ENCODE assay signal across 22 cellular contexts in the genomic region with DNA sequence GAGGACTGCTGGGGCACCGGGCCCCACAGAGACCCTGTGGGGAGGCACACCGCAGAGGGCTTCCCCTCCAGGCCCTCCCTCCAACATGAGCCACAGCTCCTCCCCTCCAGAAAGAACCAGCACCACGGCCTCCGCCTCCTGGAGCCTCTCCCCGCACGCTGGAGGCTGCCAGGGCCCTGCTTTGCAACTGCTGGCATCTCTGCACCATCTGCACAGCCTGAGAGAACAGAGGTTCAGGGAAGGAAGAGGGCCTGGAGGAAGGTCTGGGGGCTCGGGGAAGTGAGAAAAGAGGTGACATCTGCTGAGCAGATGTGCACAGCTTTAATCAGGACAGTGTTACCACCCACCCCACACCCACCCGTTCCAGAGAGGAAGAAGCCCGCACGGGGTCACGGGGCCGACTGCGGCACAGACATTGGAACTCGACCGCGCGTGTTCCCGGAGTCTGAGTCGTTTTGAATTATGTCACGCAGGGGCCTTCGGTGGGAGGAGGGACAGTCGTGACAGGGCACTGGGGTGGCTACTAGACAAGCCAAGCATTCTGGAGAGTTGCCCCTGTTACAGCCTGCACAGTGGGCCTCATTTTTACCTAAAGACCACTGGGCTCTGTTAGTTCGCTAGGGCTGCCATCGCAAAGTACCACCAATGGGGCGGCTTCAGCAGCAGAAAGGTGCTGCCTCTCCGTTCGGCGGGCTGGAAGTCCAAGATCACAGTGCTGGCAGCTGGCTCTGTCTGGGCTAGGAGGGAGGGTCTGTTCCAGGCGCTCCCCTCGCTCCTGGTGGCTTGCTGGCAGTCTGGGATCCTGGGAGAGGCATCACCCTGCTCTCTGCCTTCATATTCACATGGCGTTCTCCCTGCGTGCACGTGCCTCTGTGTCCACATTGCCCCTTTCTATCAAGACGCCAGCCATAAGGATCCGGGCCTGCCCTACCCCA.
DNase-seq lines count a peak whose midpoint lies in the region; ATAC-seq, FAIRE-seq and TF ChIP-seq lines count a peak whose summit lies in the region.
"Had no signal": no experiment of that assay in that cellular context is flagged by ENCODE, and none has a peak within 500 bp of the region (broad histone marks: within the 10 kb centered on the region; RNA-seq: fewer than 3 reads in every experiment).

No MANE protein-coding gene starts in this region.

- no peak for TF ChIP-seq CTCF in WTC11 (IDR thresholded peaks at IDR 0.05)
- no peak for TF ChIP-seq CTCF in neural progenitor cell (IDR thresholded peaks at IDR 0.05)

- no peak for TF ChIP-seq POLR2A in H54 (IDR thresholded peaks at IDR 0.05; ENCODE audit: low read depth, low read length)

- H3K27ac Mint-ChIP-seq in WTC11 (peak overlapping the region; percentile 62; the same call in 1 of the 2 replicates), neural progenitor cell (peak overlapping the region; percentile 60)
- H3K27ac Mint-ChIP-seq: dendritic cell treated with granulocyte-macrophage colony-stimulating factor and Interleukin-4, amounts not matched to agents 40 ng/mL and 50 ng/mL, for 4 days; stimulated activated effector memory CD8-positive, alpha-beta T cell treated with anti-CD3 and anti-CD28 coated beads, Interleukin-12 subunit alpha, Interleukin-12 subunit beta, amount 100 ng/mL, for 72 hours had no signal

- no peaks in the 10 kb centered on the region for H3F3A ChIP-seq in GM23248 (ENCODE audit: insufficient read depth)
- no peaks in the 10 kb centered on the region for H3F3A ChIP-seq in neural progenitor cell (ENCODE audit: low read depth)

- H3K4me1 Mint-ChIP-seq in WTC11 (peaks cover 21% of the 10 kb centered on the region), neural progenitor cell (peaks cover 37% of the 10 kb centered on the region)

- H3K36me3 ChIP-seq in BLaER1: no peaks in the 10 kb centered on the region
- H3K36me3 ChIP-seq in GM23248 (ENCODE audit: low read depth): no peaks in the 10 kb centered on the region
- H3K36me3 ChIP-seq in neural progenitor cell: no peaks in the 10 kb centered on the region
- H3K36me3 ChIP-seq: breast epithelium had no signal

- WGBS in GM23248 (ENCODE audit: low coverage in 1 of 2, low lambda C conversion rate in 2 of 2, missing lambda C conversion rate in 2 of 2), 2 experiments: 51 to 56% methylated on average over 34 to 35 of the region's 35 CpGs

- H3K9ac ChIP-seq in BLaER1 (peak overlapping the region; percentile 7; the same call in 1 of the 2 replicates), GM23248 (no peak overlapping the region), neural progenitor cell (no peak overlapping the region)

- ATAC-seq in WTC11: no peak
- ATAC-seq: foreskin keratinocyte; GM12878; stimulated activated effector memory CD8-positive, alpha-beta T cell treated with anti-CD3 and anti-CD28 coated beads, Interleukin-12 subunit alpha, Interleukin-12 subunit beta, amount 100 ng/mL, for 72 hours had no signal

- H2AFZ ChIP-seq in GM23248 (no peak overlapping the region), neural progenitor cell (replicated peaks) (no peak overlapping the region)

- CTCF ChIA-PET in WTC11 (lab: Charles Lee): no interaction called here

- in situ Hi-C loops in GM23248 (cut with MboI): no loop called here

- H3K9me3 ChIP-seq in BLaER1: no peaks in the 10 kb centered on the region
- no peaks in the 10 kb centered on the region for H3K9me3 ChIP-seq in GM23248 (ENCODE audit: low read depth)
- no peaks in the 10 kb centered on the region for H3K9me3 ChIP-seq in neural progenitor cell (ENCODE audit: low read depth)
- H3K9me3 ChIP-seq: breast epithelium, tibial nerve had no signal

- H3K27me3 Mint-ChIP-seq in WTC11 (ENCODE audit: low read depth) (no peaks in the 10 kb centered on the region), neural progenitor cell (ENCODE audit: insufficient read depth, low read depth) (peaks cover 2% of the 10 kb centered on the region)
- H3K27me3 Mint-ChIP-seq: dendritic cell treated with granulocyte-macrophage colony-stimulating factor and Interleukin-4, amounts not matched to agents 40 ng/mL and 50 ng/mL, for 4 days had no signal

- no peaks in the 10 kb centered on the region for H3K9me2 ChIP-seq in GM23248 (ENCODE audit: insufficient read depth)

- no peaks in the 10 kb centered on the region for H3K36me3 Mint-ChIP-seq in WTC11
- no peaks in the 10 kb centered on the region for H3K36me3 Mint-ChIP-seq in neural progenitor cell
- H3K36me3 Mint-ChIP-seq: stimulated activated effector memory CD8-positive, alpha-beta T cell treated with anti-CD3 and anti-CD28 coated beads, Interleukin-12 subunit alpha, Interleukin-12 subunit beta, amount 100 ng/mL, for 72 hours had no signal

- DNase-seq in GM23248: peak; percentile 26
- DNase-seq in WTC11 (ENCODE audit: low spot score): no peak
- DNase-seq in neural progenitor cell (ENCODE audit: low spot score): no peak
- no peak for DNase-seq in H54 (ENCODE audit: insufficient read length, low spot score)
- DNase-seq in NCI-H1417 (lab: John Stamatoyannopoulos, UW): no peak
- DNase-seq in stimulated activated naive CD4-positive, alpha-beta T cell treated with Interleukin-2 at 50 U/mL for 16 hours (lab: John Stamatoyannopoulos, UW): no peak
- DNase-seq in GM19238 (ENCODE audit: insufficient read length, low spot score): no peak
- DNase-seq: activated CD4-positive, alpha-beta T cell treated with anti-CD3 and anti-CD28 coated beads for 48 hours; activated CD8-positive, alpha-beta memory T cell treated with anti-CD3 and anti-CD28 coated beads, Interleukin-2, amount 50 U/mL, for 4 hours; AML-193; foreskin keratinocyte; GDM1; H9; stimulated activated CD4-positive, alpha-beta T cell treated with anti-CD3 and anti-CD28 coated beads, Interleukin-15, amount 100 ng/mL, for 24 hours had no signal

- H3K27me3 ChIP-seq in BLaER1: no peaks in the 10 kb centered on the region
- H3K27me3 ChIP-seq in GM23248 (replicated peaks; ENCODE audit: insufficient read depth): no peaks in the 10 kb centered on the region
- H3K27me3 ChIP-seq in neural progenitor cell: no peaks in the 10 kb centered on the region
- H3K27me3 ChIP-seq: breast epithelium, foreskin keratinocyte, tibial nerve had no signal

- H3K4me1 ChIP-seq in BLaER1: peaks cover 96% of the 10 kb centered on the region
- no peaks in the 10 kb centered on the region for H3K4me1 ChIP-seq in GM23248 (ENCODE audit: insufficient read depth)
- H3K4me1 ChIP-seq in neural progenitor cell: peaks cover 18% of the 10 kb centered on the region
- H3K4me1 ChIP-seq: foreskin keratinocyte had no signal

- no peaks in the 10 kb centered on the region for H3K79me2 ChIP-seq in GM23248 (ENCODE audit: insufficient read depth)
- no peaks in the 10 kb centered on the region for H3K79me2 ChIP-seq in neural progenitor cell (ENCODE audit: low read depth)

- POLR2A ChIA-PET in WTC11 (lab: Charles Lee): no interaction called here

- H4K20me1 ChIP-seq in BLaER1: peaks cover 5% of the 10 kb centered on the region; the same call in 1 of the 2 replicates
- no peaks in the 10 kb centered on the region for H4K20me1 ChIP-seq in GM23248 (ENCODE audit: insufficient read depth)
- peaks cover 20% of the 10 kb centered on the region for H4K20me1 ChIP-seq in neural progenitor cell (ENCODE audit: low read depth)

- H3K4me2 ChIP-seq in BLaER1 (peak overlapping the region; percentile 95), GM23248 (ENCODE audit: unreplicated experiment) (no peak overlapping the region), neural progenitor cell (no peak overlapping the region)

- H3K27ac ChIP-seq in BLaER1 (peak overlapping the region; percentile 92), GM23248 (no peak overlapping the region), neural progenitor cell (no peak overlapping the region)
- H3K27ac ChIP-seq: breast epithelium, foreskin keratinocyte, tibial nerve had no signal

- FAIRE-seq in H54 (lab: Jason Lieb, UNC): no peak
- FAIRE-seq: D721Med, endothelial cell of umbilical vein, GM12878 had no signal

- H3K4me3 ChIP-seq in BLaER1 (no peak overlapping the region), GM23248 (no peak overlapping the region), neural progenitor cell (no peak overlapping the region)
- H3K4me3 ChIP-seq: breast epithelium, GM12878, tibial nerve had no signal

- no peak overlapping the region for H3K4me3 Mint-ChIP-seq in WTC11
- no peak overlapping the region for H3K4me3 Mint-ChIP-seq in neural progenitor cell
- H3K4me3 Mint-ChIP-seq: dendritic cell treated with granulocyte-macrophage colony-stimulating factor and Interleukin-4, amounts not matched to agents 40 ng/mL and 50 ng/mL, for 4 days; H9; stimulated activated effector memory CD8-positive, alpha-beta T cell treated with anti-CD3 and anti-CD28 coated beads, Interleukin-12 subunit alpha, Interleukin-12 subunit beta, amount 100 ng/mL, for 72 hours had no signal

- H3K9me3 Mint-ChIP-seq in WTC11 (no peaks in the 10 kb centered on the region), neural progenitor cell (no peaks in the 10 kb centered on the region)
- H3K9me3 Mint-ChIP-seq: dendritic cell treated with granulocyte-macrophage colony-stimulating factor and Interleukin-4, amounts not matched to agents 40 ng/mL and 50 ng/mL, for 4 days; H9; stimulated activated effector memory CD8-positive, alpha-beta T cell treated with anti-CD3 and anti-CD28 coated beads, Interleukin-12 subunit alpha, Interleukin-12 subunit beta, amount 100 ng/mL, for 72 hours had no signal

TF ChIP-seq in WTC11, 78 proteins besides CTCF, POLR2A, EP300 and RAD21 (continues in another document):
- TF ChIP-seq CREB1 (CRISPR knock-in tag; IDR thresholded peaks at IDR 0.05) (no peak), ZBTB21 (CRISPR knock-in tag; IDR thresholded peaks at IDR 0.05; ENCODE audit: borderline replicate concordance) (no peak)
- TF ChIP-seq, protein P1, sequence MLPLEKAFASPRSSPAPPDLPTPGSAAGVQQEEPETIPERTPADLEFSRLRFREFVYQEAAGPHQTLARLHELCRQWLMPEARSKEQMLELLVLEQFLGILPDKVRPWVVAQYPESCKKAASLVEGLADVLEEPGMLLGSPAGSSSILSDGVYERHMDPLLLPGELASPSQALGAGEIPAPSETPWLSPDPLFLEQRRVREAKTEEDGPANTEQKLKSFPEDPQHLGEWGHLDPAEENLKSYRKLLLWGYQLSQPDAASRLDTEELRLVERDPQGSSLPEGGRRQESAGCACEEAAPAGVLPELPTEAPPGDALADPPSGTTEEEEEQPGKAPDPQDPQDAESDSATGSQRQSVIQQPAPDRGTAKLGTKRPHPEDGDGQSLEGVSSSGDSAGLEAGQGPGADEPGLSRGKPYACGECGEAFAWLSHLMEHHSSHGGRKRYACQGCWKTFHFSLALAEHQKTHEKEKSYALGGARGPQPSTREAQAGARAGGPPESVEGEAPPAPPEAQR (CRISPR knock-in tag; IDR thresholded peaks at IDR 0.05): no peak
